In the genomic region with DNA sequence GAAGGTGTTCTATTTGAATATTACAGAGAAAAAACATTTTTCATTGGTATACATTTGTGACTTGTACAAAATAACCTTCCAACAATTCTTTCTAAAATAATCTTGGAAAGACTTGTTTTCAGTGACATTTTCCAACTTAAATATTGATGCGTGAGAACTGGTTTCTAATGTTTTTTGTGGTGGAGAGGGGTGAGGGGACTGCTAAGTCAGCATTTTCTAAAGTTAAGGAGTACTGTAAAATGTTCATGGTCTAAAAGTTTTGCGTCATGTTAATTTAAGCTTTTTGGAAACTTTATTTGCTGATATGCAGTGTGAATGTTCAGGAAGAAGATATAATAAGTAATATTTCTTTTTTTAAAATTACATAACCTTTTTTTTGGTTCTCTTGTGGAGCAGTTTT, we compare ENCODE assay signal across 9 cellular contexts.
"Had no signal": no experiment of that assay in that cellular context is flagged by ENCODE, and none has a peak within 500 bp of the region (broad histone marks: within the 10 kb centered on the region; RNA-seq: fewer than 3 reads in every experiment).

No MANE protein-coding gene starts in this region.

- H3K4me2 ChIP-seq: KMS-11 had no signal

- FAIRE-seq: H54, HTR-8/SVneo had no signal

- H3K9ac ChIP-seq: GM23248, KMS-11 had no signal

- DNase-seq: GM23248, GOT3, H9, HCEC 1CT, Karpas-422, KBM-7 had no signal

- H2AFZ ChIP-seq: GM23248 had no signal

- H3K27ac ChIP-seq: GM23248, KMS-11 had no signal

- H3K4me3 ChIP-seq: GM23248 had no signal

- H3K4me3 Mint-ChIP-seq: H9 had no signal

- H3K27ac Mint-ChIP-seq: H9 had no signal
